ENCODE assay signal across 3 cellular contexts in the genomic region with DNA sequence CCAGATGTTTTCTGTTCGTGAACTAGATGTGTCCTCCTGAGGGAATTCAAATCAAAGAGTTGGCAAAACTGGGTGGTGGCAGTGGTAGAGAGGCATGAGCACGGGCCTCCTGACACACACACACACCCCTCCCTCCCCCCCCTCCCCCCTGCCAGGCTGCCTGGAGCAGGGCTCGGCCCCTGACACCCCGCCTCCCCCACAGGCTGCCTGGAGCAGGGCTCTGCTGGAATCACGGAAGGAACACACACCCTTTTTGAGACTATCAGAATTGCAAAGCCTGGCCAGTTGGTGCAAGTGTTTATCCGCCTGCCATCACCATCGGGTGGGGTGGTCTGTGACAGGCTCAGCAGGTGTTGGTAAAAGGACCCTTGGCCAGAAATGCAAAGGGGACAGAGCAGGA.
TF ChIP-seq lines count a peak whose summit lies in the region.

No MANE protein-coding gene starts in this region.

TF ChIP-seq in SK-N-SH, 30 proteins besides CTCF, POLR2A, EP300 and RAD21 (continued from another document):
- TF ChIP-seq GATA2 (CRISPR knock-in tag; IDR thresholded peaks at IDR 0.05) (no peak), GABPA (IDR thresholded peaks at IDR 0.05; ENCODE audit: low read depth) (no peak), EZH2phosphoT487 (IDR thresholded peaks at IDR 0.05; ENCODE audit: borderline replicate concordance, low read depth) (no peak), MXI1 (IDR thresholded peaks at IDR 0.05; ENCODE audit: low read depth, low read length) (no peak), RFX5 (IDR thresholded peaks at IDR 0.05; ENCODE audit: low read length) (no peak), SIN3A (IDR thresholded peaks at IDR 0.05; ENCODE audit: borderline replicate concordance, low read depth, low read length) (no peak), CHD2 (IDR thresholded peaks at IDR 0.05; ENCODE audit: low read length, partially characterized antibody) (no peak), TCF12 (IDR thresholded peaks at IDR 0.05) (no peak), TEAD4 (IDR thresholded peaks at IDR 0.05; ENCODE audit: borderline replicate concordance, insufficient read depth) (no peak)
- TF ChIP-seq, protein P1, sequence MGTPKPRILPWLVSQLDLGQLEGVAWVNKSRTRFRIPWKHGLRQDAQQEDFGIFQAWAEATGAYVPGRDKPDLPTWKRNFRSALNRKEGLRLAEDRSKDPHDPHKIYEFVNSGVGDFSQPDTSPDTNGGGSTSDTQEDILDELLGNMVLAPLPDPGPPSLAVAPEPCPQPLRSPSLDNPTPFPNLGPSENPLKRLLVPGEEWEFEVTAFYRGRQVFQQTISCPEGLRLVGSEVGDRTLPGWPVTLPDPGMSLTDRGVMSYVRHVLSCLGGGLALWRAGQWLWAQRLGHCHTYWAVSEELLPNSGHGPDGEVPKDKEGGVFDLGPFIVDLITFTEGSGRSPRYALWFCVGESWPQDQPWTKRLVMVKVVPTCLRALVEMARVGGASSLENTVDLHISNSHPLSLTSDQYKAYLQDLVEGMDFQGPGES (IDR thresholded peaks at IDR 0.05; ENCODE audit: low read depth, low read length) = no peak
- TF ChIP-seq, protein P2, sequence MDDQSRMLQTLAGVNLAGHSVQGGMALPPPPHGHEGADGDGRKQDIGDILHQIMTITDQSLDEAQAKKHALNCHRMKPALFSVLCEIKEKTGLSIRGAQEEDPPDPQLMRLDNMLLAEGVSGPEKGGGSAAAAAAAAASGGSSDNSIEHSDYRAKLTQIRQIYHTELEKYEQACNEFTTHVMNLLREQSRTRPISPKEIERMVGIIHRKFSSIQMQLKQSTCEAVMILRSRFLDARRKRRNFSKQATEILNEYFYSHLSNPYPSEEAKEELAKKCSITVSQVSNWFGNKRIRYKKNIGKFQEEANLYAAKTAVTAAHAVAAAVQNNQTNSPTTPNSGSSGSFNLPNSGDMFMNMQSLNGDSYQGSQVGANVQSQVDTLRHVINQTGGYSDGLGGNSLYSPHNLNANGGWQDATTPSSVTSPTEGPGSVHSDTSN (IDR thresholded peaks at IDR 0.05) = no peak

TF ChIP-seq in SK-N-SH treated with all-trans-retinoic acid at 6 μM for 48 hours, 23 proteins besides CTCF, POLR2A, EP300 and RAD21:
- TF ChIP-seq, protein P3, sequence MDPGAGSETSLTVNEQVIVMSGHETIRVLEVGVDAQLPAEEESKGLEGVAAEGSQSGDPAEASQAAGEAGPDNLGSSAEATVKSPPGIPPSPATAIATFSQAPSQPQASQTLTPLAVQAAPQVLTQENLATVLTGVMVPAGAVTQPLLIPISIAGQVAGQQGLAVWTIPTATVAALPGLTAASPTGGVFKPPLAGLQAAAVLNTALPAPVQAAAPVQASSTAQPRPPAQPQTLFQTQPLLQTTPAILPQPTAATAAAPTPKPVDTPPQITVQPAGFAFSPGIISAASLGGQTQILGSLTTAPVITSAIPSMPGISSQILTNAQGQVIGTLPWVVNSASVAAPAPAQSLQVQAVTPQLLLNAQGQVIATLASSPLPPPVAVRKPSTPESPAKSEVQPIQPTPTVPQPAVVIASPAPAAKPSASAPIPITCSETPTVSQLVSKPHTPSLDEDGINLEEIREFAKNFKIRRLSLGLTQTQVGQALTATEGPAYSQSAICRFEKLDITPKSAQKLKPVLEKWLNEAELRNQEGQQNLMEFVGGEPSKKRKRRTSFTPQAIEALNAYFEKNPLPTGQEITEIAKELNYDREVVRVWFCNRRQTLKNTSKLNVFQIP (CRISPR knock-in tag; IDR thresholded peaks at IDR 0.05; ENCODE audit: borderline replicate concordance, low read depth) = no peak
- TF ChIP-seq TSHZ2 (CRISPR knock-in tag; IDR thresholded peaks at IDR 0.05) (no peak), GLIS3 (CRISPR knock-in tag; IDR thresholded peaks at IDR 0.05) (no peak), CSDC2 (CRISPR knock-in tag; IDR thresholded peaks at IDR 0.05) (no peak), OSR1 (CRISPR knock-in tag; IDR thresholded peaks at IDR 0.05) (no peak), ISL1 (CRISPR knock-in tag; IDR thresholded peaks at IDR 0.05) (no peak), ESRRG (CRISPR knock-in tag; IDR thresholded peaks at IDR 0.05) (no peak), ZFP3 (CRISPR knock-in tag; IDR thresholded peaks at IDR 0.05) (no peak), CSRNP3 (CRISPR knock-in tag; IDR thresholded peaks at IDR 0.05) (no peak), ZFP30 (CRISPR knock-in tag; IDR thresholded peaks at IDR 0.05) (no peak), PPARA (CRISPR knock-in tag; IDR thresholded peaks at IDR 0.05; ENCODE audit: borderline replicate concordance) (no peak)

TF ChIP-seq in HepG2, 621 proteins besides CTCF, POLR2A, EP300 and RAD21 (continued from another document):
- no peak for TF ChIP-seq ZUFSP (CRISPR knock-in tag; IDR thresholded peaks at IDR 0.05; ENCODE audit: borderline replicate concordance)
- no peak for TF ChIP-seq ZNF720 (CRISPR knock-in tag; IDR thresholded peaks at IDR 0.05)
- TF ChIP-seq ZNF251 (CRISPR knock-in tag; IDR thresholded peaks at IDR 0.05) = no peak
- no peak for TF ChIP-seq FIP1L1 (IDR thresholded peaks at IDR 0.05; ENCODE audit: borderline replicate concordance, insufficient read depth, low read depth, low read length)
- TF ChIP-seq CCDC6 (CRISPR knock-in tag; IDR thresholded peaks at IDR 0.05) = no peak
- TF ChIP-seq RFX1 (IDR thresholded peaks at IDR 0.05) = no peak
- TF ChIP-seq ZBTB8A (CRISPR knock-in tag; IDR thresholded peaks at IDR 0.05; ENCODE audit: borderline replicate concordance, low read depth) = no peak
- TF ChIP-seq ZKSCAN8 (CRISPR knock-in tag; IDR thresholded peaks at IDR 0.05; ENCODE audit: borderline replicate concordance) = no peak
- TF ChIP-seq ZEB1 (IDR thresholded peaks at IDR 0.05; ENCODE audit: insufficient replicate concordance, low read depth) = no peak
- TF ChIP-seq ZNF20 (CRISPR knock-in tag; IDR thresholded peaks at IDR 0.05) = no peak
- TF ChIP-seq JUNB (CRISPR knock-in tag; IDR thresholded peaks at IDR 0.05; ENCODE audit: borderline replicate concordance) = no peak
- no peak for TF ChIP-seq DNMT1 (CRISPR knock-in tag; IDR thresholded peaks at IDR 0.05)
- no peak for TF ChIP-seq HOXD1 (CRISPR knock-in tag; IDR thresholded peaks at IDR 0.05)
- no peak for TF ChIP-seq ATF5 (CRISPR knock-in tag; IDR thresholded peaks at IDR 0.05; ENCODE audit: low read depth)
- TF ChIP-seq NRL (CRISPR knock-in tag; IDR thresholded peaks at IDR 0.05; ENCODE audit: borderline replicate concordance) = no peak
- TF ChIP-seq NCOA2 (CRISPR knock-in tag; IDR thresholded peaks at IDR 0.05) = no peak
- no peak for TF ChIP-seq XBP1 (CRISPR knock-in tag; IDR thresholded peaks at IDR 0.05)
